In genomic region chr11:9839550-9839949, GRCh38 we compare ENCODE assay signal across 11 cellular contexts.
A peak's percentile ranks its signal among the peaks of the same experiment; 100 is the strongest.
DNase-seq lines count a peak whose midpoint lies in the region; ATAC-seq and TF ChIP-seq lines count a peak whose summit lies in the region.
"Had no signal": no experiment of that assay in that cellular context is flagged by ENCODE, and none has a peak within 500 bp of the region (broad histone marks: within the 10 kb centered on the region; RNA-seq: fewer than 3 reads in every experiment).

No MANE protein-coding gene starts in this region.

- BruUV-seq in Panc1 (replicated peaks; lab: Mats Ljungman, UMichigan): no TSS peak

- CTCF ChIA-PET in Panc1 (lab: Charles Lee): interaction anchor here (0.6 kb wide), 2 partner anchors 8 to 283 kb away, joined by 4 to 8 read pairs; no protein-coding TSS in a partner anchor
- CTCF ChIA-PET in naive thymus-derived CD4-positive, alpha-beta T cell (lab: Charles Lee): no interaction called here

- peaks cover 19 to 50% (median 38%) of the 10 kb centered on the region in 7 donors for H3K4me1 Mint-ChIP-seq in naive thymus-derived CD4-positive, alpha-beta T cell

- POLR2A ChIA-PET in Panc1 (lab: Charles Lee): interaction anchor here (0.7 to 1.1 kb wide), 2 partner anchors 80 to 640 kb away, joined by 3 read pairs; no protein-coding TSS in a partner anchor
- POLR2A ChIA-PET in naive thymus-derived CD4-positive, alpha-beta T cell (lab: Charles Lee): no interaction called here

- no peak overlapping the region for H3K4me3 ChIP-seq in Panc1 (ENCODE audit: low read depth in 2 of 2, low read length in 2 of 2)
- no peak overlapping the region for H3K4me3 ChIP-seq in naive thymus-derived CD4-positive, alpha-beta T cell (ENCODE audit: low read length)

- in situ Hi-C loops in Panc1 (cut with HindIII; ENCODE audit: low pct_unique_long_range_greater_than_20kb, low sequenced_read_pairs): no loop called here

- no peaks in the 10 kb centered on the region for H3K27me3 ChIP-seq in Panc1 (ENCODE audit: control insufficient read depth, insufficient read depth, low read length)
- no peaks in the 10 kb centered on the region for H3K27me3 ChIP-seq in naive thymus-derived CD4-positive, alpha-beta T cell (ENCODE audit: control insufficient read depth in 2 of 2, insufficient read depth in 2 of 2, low read length in 2 of 2)

- peak overlapping the region; percentile 76 for H3K27ac ChIP-seq in Panc1 (ENCODE audit: low read length)
- H3K27ac ChIP-seq in naive thymus-derived CD4-positive, alpha-beta T cell (ENCODE audit: low read depth, low read length): no peak overlapping the region

- no peaks in the 10 kb centered on the region for H3K9me3 ChIP-seq in Panc1 (ENCODE audit: control insufficient read depth, insufficient read depth, low read depth, low read length)
- H3K9me3 ChIP-seq in naive thymus-derived CD4-positive, alpha-beta T cell (ENCODE audit: control insufficient read depth in 2 of 3, low read length in 3 of 3): no peaks in the 10 kb centered on the region

- peaks cover 0 to 2% (median 0%) of the 10 kb centered on the region in 5 donors for H3K27me3 Mint-ChIP-seq in naive thymus-derived CD4-positive, alpha-beta T cell
- H3K27me3 Mint-ChIP-seq: IgD-negative memory B cell had no signal

- peak overlapping the region in 5 of 9 donors; percentile 28 to 72 (median 62) for H3K27ac Mint-ChIP-seq in naive thymus-derived CD4-positive, alpha-beta T cell
- H3K27ac Mint-ChIP-seq: IgD-negative memory B cell had no signal

- no peak for TF ChIP-seq POLR2A in erythroblast (IDR thresholded peaks at IDR 0.05; ENCODE audit: low read length)

- ATAC-seq in GM18907 (IDR thresholded peaks at IDR 0.05; ENCODE audit: unreplicated experiment) (peak; percentile 70), HG02678 (IDR thresholded peaks at IDR 0.05; ENCODE audit: unreplicated experiment) (peak; percentile 53), Panc1 (no peak)
- no peak for ATAC-seq in naive thymus-derived CD4-positive, alpha-beta T cell

- H3K36me3 Mint-ChIP-seq in naive thymus-derived CD4-positive, alpha-beta T cell: peaks cover 0 to 41% (median 27%) of the 10 kb centered on the region in 5 donors

- H3K4me3 Mint-ChIP-seq in naive thymus-derived CD4-positive, alpha-beta T cell: peak overlapping the region in 9 of 10 donors; percentile 13 to 56 (median 29)

- intact Hi-C loops in Panc1 (cut with micrococcal nuclease; ENCODE audit: unreplicated experiment): no loop called here
- intact Hi-C loops in naive thymus-derived CD4-positive, alpha-beta T cell (cut with micrococcal nuclease): no loop called here

- TF ChIP-seq CTCF in Panc1 (IDR thresholded peaks at IDR 0.05): no peak

- peaks cover 3% of the 10 kb centered on the region; the same call in 1 of the 2 replicates for H3K36me3 ChIP-seq in Panc1 (ENCODE audit: control insufficient read depth, insufficient read depth, low read length)
- H3K36me3 ChIP-seq in naive thymus-derived CD4-positive, alpha-beta T cell (ENCODE audit: control insufficient read depth in 2 of 3, insufficient read depth in 3 of 3, low read length in 3 of 3): no peaks in the 10 kb centered on the region

- peaks cover 23% of the 10 kb centered on the region for H3K4me1 ChIP-seq in Panc1 (ENCODE audit: control insufficient read depth, insufficient read depth, low read length)
- H3K4me1 ChIP-seq in naive thymus-derived CD4-positive, alpha-beta T cell (ENCODE audit: control insufficient read depth in 2 of 2, insufficient read depth in 2 of 2, low read length in 2 of 2): peaks cover 5 to 17% of the 10 kb centered on the region in 2 donors

- no peak for DNase-seq in Panc1 (ENCODE audit: low read depth, low spot score)
- no peak for DNase-seq in naive thymus-derived CD4-positive, alpha-beta T cell
- no peak for DNase-seq in erythroblast (lab: John Stamatoyannopoulos, UW)
- DNase-seq in NCI-H748 (lab: John Stamatoyannopoulos, UW; ENCODE audit: unreplicated experiment): no peak
- no peak for DNase-seq in NCI-H2171 (lab: John Stamatoyannopoulos, UW)
- DNase-seq in activated gamma-delta T cell treated with Interleukin-2 at 50 U/mL for 16 hours: no peak
- DNase-seq: COR-L47, NCI-H2029 treated with DMSO at 0.1 percent for 48 hours had no signal

- peaks cover 0 to 4% (median 0%) of the 10 kb centered on the region in 11 donors for H3K9me3 Mint-ChIP-seq in naive thymus-derived CD4-positive, alpha-beta T cell
- H3K9me3 Mint-ChIP-seq: IgD-negative memory B cell had no signal

Comparison
In these comparisons a context has a peak if more than half of its experiments do, and no peak if none do; other contexts are left out.
1. ATAC-seq: peak in GM18907 (single experiment) and HG02678 (single experiment); none in Panc1 (single experiment) and naive thymus-derived CD4-positive, alpha-beta T cell (single experiment).